37 cellular contexts compared by ENCODE assay signal in genomic region chr14:101417434-101417833, GRCh38.
"Had no signal": no experiment of that assay in that cellular context is flagged by ENCODE, and none has a peak within 500 bp of the region (broad histone marks: within the 10 kb centered on the region; RNA-seq: fewer than 3 reads in every experiment).

No MANE protein-coding gene starts in this region.

- H3K4me3 ChIP-seq: MG63 had no signal

- H3K27ac ChIP-seq: KMS-11 had no signal

- H3K9me3 ChIP-seq: MG63 had no signal

- H3K27me3 ChIP-seq: MG63 had no signal

- H3K36me3 ChIP-seq: MG63 had no signal

- H3K9ac ChIP-seq: KMS-11 had no signal

- H3K4me2 ChIP-seq: KMS-11 had no signal

- DNase-seq: Karpas-422, Kasumi-1, KG1, MG63, MM.1S, MV-4-11, NCI-H1048, NCI-H1092, NCI-H1092 treated with DMSO at 0.1 percent for 48 hours, NCI-H1105, NCI-H1105 treated with DMSO at 0.1 percent for 48 hours, NCI-H1417, NCI-H1417 treated with DMSO at 0.1 percent for 48 hours, NCI-H1436, NCI-H1436 treated with DMSO at 0.1 percent for 48 hours, NCI-H146, NCI-H1694, NCI-H1694 treated with DMSO at 0.1 percent for 48 hours, NCI-H187, NCI-H187 treated with DMSO at 0.1 percent for 48 hours, NCI-H1930, NCI-H2029, NCI-H2029 treated with DMSO at 0.1 percent for 48 hours, NCI-H2081, NCI-H2081 treated with DMSO at 0.1 percent for 48 hours, NCI-H2107, NCI-H2171, NCI-H2171 treated with DMSO at 0.1 percent for 48 hours, NCI-H2227 treated with DMSO at 0.1 percent for 48 hours, NCI-H226, NCI-H345, NCI-H446, NCI-H446 treated with DMSO at 0.1 percent for 48 hours, NCI-H510A, NCI-H510A treated with DMSO at 0.1 percent for 48 hours, NCI-H524 had no signal
